Comparison of ENCODE assay signal across 1 cellular context in genomic region chr9:128072144-128073021, GRCh38.
TF ChIP-seq lines count a peak whose summit lies in the region.

No MANE protein-coding gene starts in this region.

TF ChIP-seq in GM23338, 12 proteins besides CTCF, POLR2A, EP300 and RAD21 (continued from another document):
- TF ChIP-seq ZNF462 (CRISPR knock-in tag; IDR thresholded peaks at IDR 0.05) (no peak), ETS1 (IDR thresholded peaks at IDR 0.05) (no peak), ZNF114 (CRISPR knock-in tag; IDR thresholded peaks at IDR 0.05) (no peak), ZNF331 (CRISPR knock-in tag; IDR thresholded peaks at IDR 0.05; ENCODE audit: low read depth) (no peak), CREB1 (CRISPR knock-in tag; IDR thresholded peaks at IDR 0.05; ENCODE audit: low read depth) (no peak), EZH2phosphoT487 (IDR thresholded peaks at IDR 0.05; ENCODE audit: unreplicated experiment) (no peak), EZH2 (IDR thresholded peaks at IDR 0.05; ENCODE audit: low read depth, unreplicated experiment) (no peak), JUNB (IDR thresholded peaks at IDR 0.05; ENCODE audit: unreplicated experiment) (no peak)
